22 cellular contexts compared by ENCODE assay signal in genomic region chr2:178777577-178777976, GRCh38. TPM values are rescaled to one million over a fixed set of nuclear protein-coding genes. Genes with fewer than 3 reads are reported as not detected.
A peak's percentile ranks its signal among the peaks of the same experiment; 100 is the strongest.
DNase-seq lines count a peak whose midpoint lies in the region; ATAC-seq, FAIRE-seq and TF ChIP-seq lines count a peak whose summit lies in the region.
"Had no signal": no experiment of that assay in that cellular context is flagged by ENCODE, and none has a peak within 500 bp of the region (broad histone marks: within the 10 kb centered on the region; RNA-seq: fewer than 3 reads in every experiment).

No MANE protein-coding gene starts in this region.

- no peaks in the 10 kb centered on the region for H3K27me3 ChIP-seq in PC-3 (ENCODE audit: low read length)
- H3K27me3 ChIP-seq: BLaER1 had no signal

- intact Hi-C loops in PC-3 (cut with micrococcal nuclease), result no loop called here

- DNase-seq in DMS53 (lab: John Stamatoyannopoulos, UW), result peak; percentile 17
- no peak for DNase-seq in DMS53 treated with DMSO at 0.1 percent for 48 hours (lab: John Stamatoyannopoulos, UW; ENCODE audit: unreplicated experiment)
- DNase-seq in GM19239 (ENCODE audit: insufficient read length, low spot score), result no peak
- peak; percentile 89 for DNase-seq in PC-3
- no peak for DNase-seq in NCI-H1048 (lab: John Stamatoyannopoulos, UW)
- DNase-seq in cerebellar nuclear complex (lab: John Stamatoyannopoulos, UW), result no peak
- DNase-seq: Caco-2; CD4-positive, CD25-positive, alpha-beta regulatory T cell; CD8-positive, alpha-beta T cell; DMS 273 treated with DMSO at 0.1 percent for 48 hours; DND-41; GM23248; H7; HCEC 1CT had no signal

- no peak overlapping the region for H3K4me3 ChIP-seq in PC-3 (ENCODE audit: low read length)
- H3K4me3 ChIP-seq: BLaER1, GM23248 had no signal

- H3F3A ChIP-seq in PC-3 (ENCODE audit: low read length, unreplicated experiment), result no peaks in the 10 kb centered on the region

- no peak for TF ChIP-seq CTCF in PC-3 (conservative IDR thresholded peaks at IDR 0.05; ENCODE audit: low read depth, low read length)

- ATAC-seq in PC-3, result peak; percentile 62
- ATAC-seq: CD8-positive, alpha-beta T cell had no signal

- H3K79me2 ChIP-seq in PC-3 (ENCODE audit: low read length), result no peaks in the 10 kb centered on the region

- POLR2A ChIA-PET in PC-3 (lab: Charles Lee; ENCODE audit: unreplicated experiment), result no interaction called here

- H2AFZ ChIP-seq in PC-3 (ENCODE audit: low read length), result no peak overlapping the region
- H2AFZ ChIP-seq: GM23248 had no signal

- CTCF ChIA-PET in PC-3 (lab: Charles Lee), result no interaction called here

- no peaks in the 10 kb centered on the region for H3K36me3 ChIP-seq in PC-3 (ENCODE audit: low read depth, low read length)
- H3K36me3 ChIP-seq: BLaER1 had no signal

- no peaks in the 10 kb centered on the region for H3K9me3 ChIP-seq in PC-3 (ENCODE audit: low read length)
- H3K9me3 ChIP-seq: Caco-2 had no signal

- no peak overlapping the region for H3K27ac ChIP-seq in PC-3 (ENCODE audit: low read length)
- H3K27ac ChIP-seq: 22Rv1, BLaER1, C4-2B, GM23248 had no signal

- H3K4me1 ChIP-seq in PC-3 (ENCODE audit: insufficient read depth, low read length), result peaks cover 23% of the 10 kb centered on the region
- H3K4me1 ChIP-seq: BLaER1, Caco-2 had no signal

- H3K9ac ChIP-seq in PC-3 (ENCODE audit: low read length), result no peak overlapping the region
- H3K9ac ChIP-seq: BLaER1, GM23248 had no signal

- H3K4me2 ChIP-seq in PC-3 (ENCODE audit: low read length), result peak overlapping the region; percentile 31; the same call in 1 of the 2 replicates
- H3K4me2 ChIP-seq: BLaER1 had no signal

- H4K20me1 ChIP-seq in PC-3 (ENCODE audit: low read length), result no peaks in the 10 kb centered on the region
- H4K20me1 ChIP-seq: BLaER1 had no signal

- H3K9me2 ChIP-seq in PC-3 (replicated peaks; ENCODE audit: low read length), result 0 out of 2 replicates have a peak, but pooled peaks cover 3% of the 10 kb centered on the region

- peak; percentile 18 for FAIRE-seq in GM19239 (lab: Jason Lieb, UNC)
- FAIRE-seq: A204.1, D721Med, G401.6, GM12892, H1 had no signal

- BruUV-seq in PC-3 (replicated peaks; lab: Mats Ljungman, UMichigan), result no TSS peak

RNA-seq across cellular contexts. Expression of gene TTN, which starts 29.6 kb away (rescaled TPM):
- 0.52 and 1.1 TPM in 2 replicates for total RNA-seq in PC-3 (2014; rRNA removed)
- total RNA-seq: GM23248 had no signal

Comparison
In these comparisons a context has a peak if more than half of its experiments do, and no peak if none do; other contexts are left out.
1. DNase-seq: peak in DMS53 (single experiment) and PC-3 (single experiment); none in DMS53 treated with DMSO at 0.1 percent for 48 hours (single experiment), GM19239 (single experiment), NCI-H1048 (single experiment) and cerebellar nuclear complex (0 of 2).